Comparison of ENCODE assay signal across 1 cellular context in genomic region chr14:75278422-75279152, GRCh38.
TF ChIP-seq lines count a peak whose summit lies in the region.

TSS of gene FOS (plus strand) at chr14:75278828. CDS start at chr14:75278983, 155 bp downstream.

TF ChIP-seq in HepG2, 621 proteins besides CTCF, POLR2A, EP300 and RAD21 (continued from another document and continues in another):
- TF ChIP-seq, protein P1, sequence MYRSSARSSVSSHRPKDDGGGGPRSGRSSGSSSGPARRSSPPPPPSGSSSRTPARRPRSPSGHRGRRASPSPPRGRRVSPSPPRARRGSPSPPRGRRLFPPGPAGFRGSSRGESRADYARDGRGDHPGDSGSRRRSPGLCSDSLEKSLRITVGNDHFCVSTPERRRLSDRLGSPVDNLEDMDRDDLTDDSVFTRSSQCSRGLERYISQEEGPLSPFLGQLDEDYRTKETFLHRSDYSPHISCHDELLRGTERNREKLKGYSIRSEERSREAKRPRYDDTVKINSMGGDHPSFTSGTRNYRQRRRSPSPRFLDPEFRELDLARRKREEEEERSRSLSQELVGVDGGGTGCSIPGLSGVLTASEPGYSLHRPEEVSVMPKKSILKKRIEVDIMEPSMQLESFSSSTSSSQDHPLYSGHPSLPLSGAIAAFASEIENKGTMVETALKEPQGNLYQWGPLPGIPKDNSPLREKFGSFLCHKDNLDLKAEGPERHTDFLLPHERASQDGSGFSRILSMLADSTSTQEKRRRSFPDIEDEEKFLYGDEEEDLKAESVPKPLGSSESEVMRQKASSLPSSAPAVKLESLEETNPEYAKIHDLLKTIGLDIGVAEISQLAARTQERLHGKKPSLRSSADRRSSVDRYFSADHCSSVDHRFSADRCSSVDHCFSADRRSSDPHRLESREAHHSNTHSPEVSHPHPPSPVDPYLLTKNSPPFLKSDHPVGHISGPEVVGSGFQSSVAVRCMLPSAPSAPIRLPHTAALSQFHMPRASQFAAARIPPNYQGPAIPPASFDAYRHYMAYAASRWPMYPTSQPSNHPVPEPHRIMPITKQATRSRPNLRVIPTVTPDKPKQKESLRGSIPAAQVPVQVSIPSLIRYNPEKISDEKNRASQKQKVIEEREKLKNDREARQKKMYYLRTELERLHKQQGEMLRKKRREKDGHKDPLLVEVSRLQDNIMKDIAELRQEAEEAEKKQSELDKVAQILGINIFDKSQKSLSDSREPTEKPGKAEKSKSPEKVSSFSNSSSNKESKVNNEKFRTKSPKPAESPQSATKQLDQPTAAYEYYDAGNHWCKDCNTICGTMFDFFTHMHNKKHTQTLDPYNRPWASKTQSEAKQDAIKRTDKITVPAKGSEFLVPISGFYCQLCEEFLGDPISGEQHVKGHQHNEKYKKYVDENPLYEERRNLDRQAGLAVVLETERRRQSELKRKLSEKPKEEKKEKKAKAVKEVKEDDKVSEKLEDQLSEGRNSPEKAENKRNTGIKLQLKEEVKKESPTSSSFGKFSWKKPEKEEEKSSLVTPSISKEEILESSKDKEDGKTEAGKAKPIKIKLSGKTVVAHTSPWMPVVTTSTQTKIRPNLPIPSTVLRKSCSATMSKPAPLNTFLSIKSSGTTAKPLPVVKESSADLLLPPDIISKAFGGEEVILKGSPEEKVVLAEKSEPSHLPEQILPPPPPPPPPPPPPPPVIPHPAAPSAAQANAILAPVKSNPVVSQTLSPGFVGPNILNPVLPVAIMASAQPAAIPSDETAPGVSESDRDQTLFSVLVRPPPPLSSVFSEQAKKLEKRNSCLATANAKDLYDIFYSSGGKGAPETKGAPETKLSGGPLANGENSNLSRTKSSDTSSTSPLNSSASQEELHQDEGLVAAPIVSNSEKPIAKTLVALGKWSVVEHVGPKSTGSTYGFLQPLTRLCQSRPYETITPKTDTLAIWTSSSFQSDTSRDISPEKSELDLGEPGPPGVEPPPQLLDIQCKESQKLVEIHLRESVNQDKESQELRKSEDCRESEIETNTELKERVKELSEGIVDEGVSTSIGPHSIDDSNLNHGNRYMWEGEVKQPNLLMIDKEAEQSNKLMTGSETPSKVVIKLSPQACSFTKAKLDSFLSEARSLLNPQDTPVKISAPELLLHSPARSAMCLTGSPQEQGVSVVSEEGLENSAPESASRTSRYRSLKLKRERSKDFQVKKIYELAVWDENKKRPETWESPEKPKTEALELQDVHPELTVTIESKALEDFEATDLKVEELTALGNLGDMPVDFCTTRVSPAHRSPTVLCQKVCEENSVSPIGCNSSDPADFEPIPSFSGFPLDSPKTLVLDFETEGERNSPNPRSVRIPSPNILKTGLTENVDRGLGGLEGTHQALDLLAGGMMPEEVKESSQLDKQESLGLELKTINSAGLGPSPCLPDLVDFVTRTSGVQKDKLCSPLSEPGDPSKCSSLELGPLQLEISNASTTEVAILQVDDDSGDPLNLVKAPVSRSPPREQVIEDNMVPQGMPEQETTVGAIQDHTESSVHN (CRISPR knock-in tag; IDR thresholded peaks at IDR 0.05): peak; percentile 80
- TF ChIP-seq ZNF121 (CRISPR knock-in tag; IDR thresholded peaks at IDR 0.05) (no peak), TMF1 (CRISPR knock-in tag; IDR thresholded peaks at IDR 0.05; ENCODE audit: low read depth) (no peak), ZNF800 (CRISPR knock-in tag; IDR thresholded peaks at IDR 0.05) (peak; percentile 65; the same call in 1 of the 2 replicates), GTF3A (CRISPR knock-in tag; conservative IDR thresholded peaks at IDR 0.05) (no peak), ZNF543 (CRISPR knock-in tag; IDR thresholded peaks at IDR 0.05) (no peak), PAWR (CRISPR knock-in tag; IDR thresholded peaks at IDR 0.05; ENCODE audit: borderline replicate concordance) (no peak), MBNL3 (CRISPR knock-in tag; conservative IDR thresholded peaks at IDR 0.05) (no peak), FOXA3 (CRISPR knock-in tag; IDR thresholded peaks at IDR 0.05) (no peak), SIX4 (CRISPR knock-in tag; IDR thresholded peaks at IDR 0.05) (no peak), ZNF75D (CRISPR knock-in tag; IDR thresholded peaks at IDR 0.05; ENCODE audit: borderline replicate concordance) (no peak), PCBP1 (IDR thresholded peaks at IDR 0.05; ENCODE audit: borderline replicate concordance, low read depth, low read length) (no peak), UBTF (CRISPR knock-in tag; IDR thresholded peaks at IDR 0.05) (peak; percentile 93), NR2C2 (CRISPR knock-in tag; IDR thresholded peaks at IDR 0.05; ENCODE audit: borderline replicate concordance) (no peak), PAF1 (CRISPR knock-in tag; IDR thresholded peaks at IDR 0.05) (no peak), FOXJ3 (CRISPR knock-in tag; IDR thresholded peaks at IDR 0.05; ENCODE audit: borderline replicate concordance) (no peak), PTBP1 (IDR thresholded peaks at IDR 0.05; ENCODE audit: low read depth, low read length, poor library complexity, severe bottlenecking) (no peak), TBL1XR1 (IDR thresholded peaks at IDR 0.05; ENCODE audit: borderline replicate concordance, low read length, partially characterized antibody) (peak; percentile 56), ZNF280D (CRISPR knock-in tag; IDR thresholded peaks at IDR 0.05) (no peak), NCOA5 (CRISPR knock-in tag; IDR thresholded peaks at IDR 0.05) (no peak), DR1 (CRISPR knock-in tag; IDR thresholded peaks at IDR 0.05) (peak; percentile 80), HIVEP1 (CRISPR knock-in tag; IDR thresholded peaks at IDR 0.05) (peak; percentile 100), NCOA1 (CRISPR knock-in tag; IDR thresholded peaks at IDR 0.05) (no peak), ZNF331 (CRISPR knock-in tag; IDR thresholded peaks at IDR 0.05) (no peak), SOX5 (CRISPR knock-in tag; IDR thresholded peaks at IDR 0.05; ENCODE audit: borderline replicate concordance) (no peak; the same call in 1 of the 2 replicates), ELF1 (CRISPR knock-in tag; IDR thresholded peaks at IDR 0.05) (no peak), LCORL (IDR thresholded peaks at IDR 0.05) (no peak), LCORL (CRISPR knock-in tag; IDR thresholded peaks at IDR 0.05) (peak; percentile 16; the same call in 1 of the 2 replicates), HOXA3 (CRISPR knock-in tag; IDR thresholded peaks at IDR 0.05) (no peak; the same call in none of the 2 replicates)
- TF ChIP-seq, protein P2, sequence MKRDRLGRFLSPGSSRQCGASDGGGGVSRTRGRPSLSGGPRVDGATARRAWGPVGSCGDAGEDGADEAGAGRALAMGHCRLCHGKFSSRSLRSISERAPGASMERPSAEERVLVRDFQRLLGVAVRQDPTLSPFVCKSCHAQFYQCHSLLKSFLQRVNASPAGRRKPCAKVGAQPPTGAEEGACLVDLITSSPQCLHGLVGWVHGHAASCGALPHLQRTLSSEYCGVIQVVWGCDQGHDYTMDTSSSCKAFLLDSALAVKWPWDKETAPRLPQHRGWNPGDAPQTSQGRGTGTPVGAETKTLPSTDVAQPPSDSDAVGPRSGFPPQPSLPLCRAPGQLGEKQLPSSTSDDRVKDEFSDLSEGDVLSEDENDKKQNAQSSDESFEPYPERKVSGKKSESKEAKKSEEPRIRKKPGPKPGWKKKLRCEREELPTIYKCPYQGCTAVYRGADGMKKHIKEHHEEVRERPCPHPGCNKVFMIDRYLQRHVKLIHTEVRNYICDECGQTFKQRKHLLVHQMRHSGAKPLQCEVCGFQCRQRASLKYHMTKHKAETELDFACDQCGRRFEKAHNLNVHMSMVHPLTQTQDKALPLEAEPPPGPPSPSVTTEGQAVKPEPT (CRISPR knock-in tag; IDR thresholded peaks at IDR 0.05; ENCODE audit: low read depth): no peak
- TF ChIP-seq, protein P3, sequence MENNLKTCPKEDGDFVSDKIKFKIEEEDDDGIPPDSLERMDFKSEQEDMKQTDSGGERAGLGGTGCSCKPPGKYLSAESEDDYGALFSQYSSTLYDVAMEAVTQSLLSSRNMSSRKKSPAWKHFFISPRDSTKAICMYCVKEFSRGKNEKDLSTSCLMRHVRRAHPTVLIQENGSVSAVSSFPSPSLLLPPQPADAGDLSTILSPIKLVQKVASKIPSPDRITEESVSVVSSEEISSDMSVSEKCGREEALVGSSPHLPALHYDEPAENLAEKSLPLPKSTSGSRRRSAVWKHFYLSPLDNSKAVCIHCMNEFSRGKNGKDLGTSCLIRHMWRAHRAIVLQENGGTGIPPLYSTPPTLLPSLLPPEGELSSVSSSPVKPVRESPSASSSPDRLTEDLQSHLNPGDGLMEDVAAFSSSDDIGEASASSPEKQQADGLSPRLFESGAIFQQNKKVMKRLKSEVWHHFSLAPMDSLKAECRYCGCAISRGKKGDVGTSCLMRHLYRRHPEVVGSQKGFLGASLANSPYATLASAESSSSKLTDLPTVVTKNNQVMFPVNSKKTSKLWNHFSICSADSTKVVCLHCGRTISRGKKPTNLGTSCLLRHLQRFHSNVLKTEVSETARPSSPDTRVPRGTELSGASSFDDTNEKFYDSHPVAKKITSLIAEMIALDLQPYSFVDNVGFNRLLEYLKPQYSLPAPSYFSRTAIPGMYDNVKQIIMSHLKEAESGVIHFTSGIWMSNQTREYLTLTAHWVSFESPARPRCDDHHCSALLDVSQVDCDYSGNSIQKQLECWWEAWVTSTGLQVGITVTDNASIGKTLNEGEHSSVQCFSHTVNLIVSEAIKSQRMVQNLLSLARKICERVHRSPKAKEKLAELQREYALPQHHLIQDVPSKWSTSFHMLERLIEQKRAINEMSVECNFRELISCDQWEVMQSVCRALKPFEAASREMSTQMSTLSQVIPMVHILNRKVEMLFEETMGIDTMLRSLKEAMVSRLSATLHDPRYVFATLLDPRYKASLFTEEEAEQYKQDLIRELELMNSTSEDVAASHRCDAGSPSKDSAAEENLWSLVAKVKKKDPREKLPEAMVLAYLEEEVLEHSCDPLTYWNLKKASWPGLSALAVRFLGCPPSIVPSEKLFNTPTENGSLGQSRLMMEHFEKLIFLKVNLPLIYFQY (CRISPR knock-in tag; IDR thresholded peaks at IDR 0.05; ENCODE audit: borderline replicate concordance): no peak
- TF ChIP-seq, protein P4, sequence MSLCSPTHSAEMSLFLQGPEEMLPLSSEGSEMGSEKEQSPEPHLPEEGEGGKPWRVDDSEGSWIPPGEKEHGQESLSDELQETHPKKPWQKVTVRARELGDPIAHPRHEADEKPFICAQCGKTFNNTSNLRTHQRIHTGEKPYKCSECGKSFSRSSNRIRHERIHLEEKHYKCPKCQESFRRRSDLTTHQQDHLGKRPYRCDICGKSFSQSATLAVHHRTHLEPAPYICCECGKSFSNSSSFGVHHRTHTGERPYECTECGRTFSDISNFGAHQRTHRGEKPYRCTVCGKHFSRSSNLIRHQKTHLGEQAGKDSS (CRISPR knock-in tag; IDR thresholded peaks at IDR 0.05; ENCODE audit: borderline replicate concordance, low read depth): peak; percentile 42; the same call in 1 of the 2 replicates
- TF ChIP-seq, protein P5, sequence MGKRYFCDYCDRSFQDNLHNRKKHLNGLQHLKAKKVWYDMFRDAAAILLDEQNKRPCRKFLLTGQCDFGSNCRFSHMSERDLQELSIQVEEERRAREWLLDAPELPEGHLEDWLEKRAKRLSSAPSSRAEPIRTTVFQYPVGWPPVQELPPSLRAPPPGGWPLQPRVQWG (CRISPR knock-in tag; IDR thresholded peaks at IDR 0.05; ENCODE audit: borderline replicate concordance, low read depth): no peak
- TF ChIP-seq, protein P6, sequence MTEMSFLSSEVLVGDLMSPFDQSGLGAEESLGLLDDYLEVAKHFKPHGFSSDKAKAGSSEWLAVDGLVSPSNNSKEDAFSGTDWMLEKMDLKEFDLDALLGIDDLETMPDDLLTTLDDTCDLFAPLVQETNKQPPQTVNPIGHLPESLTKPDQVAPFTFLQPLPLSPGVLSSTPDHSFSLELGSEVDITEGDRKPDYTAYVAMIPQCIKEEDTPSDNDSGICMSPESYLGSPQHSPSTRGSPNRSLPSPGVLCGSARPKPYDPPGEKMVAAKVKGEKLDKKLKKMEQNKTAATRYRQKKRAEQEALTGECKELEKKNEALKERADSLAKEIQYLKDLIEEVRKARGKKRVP (CRISPR knock-in tag; IDR thresholded peaks at IDR 0.05): no peak; a peak in 1 of 4 replicates
